In genomic region chr6:39203804-39204495, GRCh38 we compare ENCODE assay signal across 1 cellular context.
TF ChIP-seq lines count a peak whose summit lies in the region.

No MANE protein-coding gene starts in this region.

TF ChIP-seq in K562, 482 proteins besides CTCF, POLR2A, EP300 and RAD21 (continued from another document):
- TF ChIP-seq ZFP36 (IDR thresholded peaks at IDR 0.05; ENCODE audit: low read depth, low read length, partially characterized antibody) (no peak), GABPA (tag; conservative IDR thresholded peaks at IDR 0.05; ENCODE audit: low read depth) (no peak), ZBTB17 (CRISPR knock-in tag; IDR thresholded peaks at IDR 0.05) (peak; percentile 96), TAF15 (IDR thresholded peaks at IDR 0.05; ENCODE audit: low read depth, low read length) (no peak), ELK3 (CRISPR knock-in tag; IDR thresholded peaks at IDR 0.05) (no peak), ZNF778 (CRISPR knock-in tag; IDR thresholded peaks at IDR 0.05) (no peak), THRA (IDR thresholded peaks at IDR 0.05) (no peak)
